ENCODE assay signal across 8 cellular contexts in genomic region chr6:28940294-28940858, GRCh38. TPM values are rescaled to one million over a fixed set of nuclear protein-coding genes. Genes with fewer than 3 reads are reported as not detected.
DNase-seq lines count a peak whose midpoint lies in the region; ATAC-seq and TF ChIP-seq lines count a peak whose summit lies in the region.

No MANE protein-coding gene starts in this region.

- H3K9me3 ChIP-seq in HAP-1 (no peaks in the 10 kb centered on the region), duodenal mucosa (ENCODE audit: control insufficient read depth in 1 of 2, low read length in 2 of 2) (no peaks in the 10 kb centered on the region), lung (ENCODE audit: control insufficient read depth in 2 of 2, insufficient read depth in 1 of 2, low read length in 1 of 2) (no peaks in the 10 kb centered on the region)

- ATAC-seq in lung (ENCODE audit: insufficient read depth, low FRiP score) = peak; percentile 10

- H3K9ac ChIP-seq in duodenal mucosa (ENCODE audit: low read depth in 1 of 2, low read length in 2 of 2) = peak overlapping the region; percentile 63 to 88

- WGBS in lung, 2 donors = 0 to 1% methylated on average over 17 of the region's 17 CpGs

- peaks cover 4% of the 10 kb centered on the region; the same call in 1 of the 2 replicates for H3K4me1 ChIP-seq in HAP-1
- peaks cover 21 to 30% of the 10 kb centered on the region in 2 donors for H3K4me1 ChIP-seq in duodenal mucosa (ENCODE audit: control insufficient read depth in 1 of 2, insufficient read depth in 2 of 2, low read length in 2 of 2)
- H3K4me1 ChIP-seq in lung (ENCODE audit: control insufficient read depth in 2 of 2, insufficient read depth in 2 of 2, low read length in 2 of 2) = peaks cover 0 to 7% of the 10 kb centered on the region in 2 donors

- H3K27ac ChIP-seq in duodenal mucosa (ENCODE audit: low read depth, low read length) (no peak overlapping the region), lung (ENCODE audit: low read depth in 1 of 2, low read length in 1 of 2) (peak overlapping the region; percentile 48 to 82)

- DNase-seq in Daoy (ENCODE audit: low read depth) = peak; percentile 63
- DNase-seq in HAP-1 (ENCODE audit: low spot score in 2 of 2) = peak; percentile 74 to 75
- peak; percentile 80 for DNase-seq in NCI-H146 treated with DMSO at 0.1 percent for 48 hours (lab: John Stamatoyannopoulos, UW; ENCODE audit: unreplicated experiment)
- peak; percentile 42 to 57 for DNase-seq in activated CD4-positive, alpha-beta T cell treated with anti-CD3 and anti-CD28 coated beads for 4 hours
- peak; percentile 48 for DNase-seq in lung (ENCODE audit: low spot score)
- peak; percentile 50 for DNase-seq in stimulated activated naive CD4-positive, alpha-beta T cell treated with Interleukin-2 at 50 U/mL for 16 hours (lab: John Stamatoyannopoulos, UW)
- DNase-seq in germinal center (ENCODE audit: low spot score) = no peak

- no peaks in the 10 kb centered on the region for H3K27me3 ChIP-seq in HAP-1 (ENCODE audit: low read depth)
- H3K27me3 ChIP-seq in duodenal mucosa (ENCODE audit: control insufficient read depth in 1 of 2, insufficient read depth in 2 of 2, low read length in 2 of 2) = no peaks in the 10 kb centered on the region
- H3K27me3 ChIP-seq in lung (ENCODE audit: control insufficient read depth, insufficient read depth) = no peaks in the 10 kb centered on the region

- no peaks in the 10 kb centered on the region for H3K36me3 ChIP-seq in HAP-1 (replicated peaks)
- no peaks in the 10 kb centered on the region for H3K36me3 ChIP-seq in duodenal mucosa (ENCODE audit: control insufficient read depth in 1 of 2, insufficient read depth in 2 of 2, low read length in 2 of 2)
- no peaks in the 10 kb centered on the region for H3K36me3 ChIP-seq in lung (ENCODE audit: control insufficient read depth in 2 of 2, insufficient read depth in 2 of 2, low read length in 2 of 2)

- no peak for TF ChIP-seq CTCF in lung (IDR thresholded peaks at IDR 0.05; ENCODE audit: control extremely low read depth, extremely low read depth)

- H3K4me3 ChIP-seq in HAP-1 = peak overlapping the region; percentile 53
- H3K4me3 ChIP-seq in duodenal mucosa (ENCODE audit: low read depth in 1 of 2, low read length in 2 of 2) = peak overlapping the region; percentile 72 to 93
- peak overlapping the region; percentile 35 for H3K4me3 ChIP-seq in lung

- in situ Hi-C loops in HAP-1 (cut with MboI; ENCODE audit: low sequenced_read_pairs) = no loop called here

RNA-seq across cellular contexts. Expression of gene TRIM27, which starts 16.6 kb away (rescaled TPM):
- 114 and 117 TPM in 2 replicates for total RNA-seq in Daoy (2014; rRNA removed; shearing (Covaris generic))
- total RNA-seq in lung = 10 to 100 TPM; 47.0 to 81.9 TPM
- polyA plus RNA-seq in lung = 10 to 100 TPM; 34.8 to 45.1 TPM
